8 cellular contexts compared by ENCODE assay signal in the genomic region with DNA sequence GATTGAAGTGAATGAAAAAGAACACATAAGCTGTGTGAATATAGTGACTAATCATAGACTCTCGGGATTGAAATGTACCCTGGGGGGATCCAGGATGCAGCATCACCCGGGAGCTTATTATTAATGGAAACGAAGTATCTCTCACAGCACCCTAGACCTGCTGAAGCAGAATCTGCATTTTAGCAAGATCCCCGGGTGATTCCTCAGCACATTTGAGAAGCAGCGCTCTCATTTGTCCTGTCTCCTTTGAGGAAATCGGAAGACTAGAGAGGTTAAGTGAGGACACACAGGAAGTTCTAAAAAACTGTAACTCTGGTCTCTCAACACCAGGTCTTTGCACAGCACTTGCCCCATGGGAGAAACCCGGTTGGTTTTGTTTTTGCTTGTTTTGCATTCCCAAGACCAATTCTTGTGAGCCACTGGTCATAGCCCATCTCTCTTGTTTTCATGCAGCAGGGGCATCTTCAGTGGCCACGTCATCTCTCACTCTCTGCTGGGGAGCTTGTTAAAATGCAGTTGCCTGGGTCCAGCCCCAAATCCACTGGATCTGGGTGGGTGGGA. TPM values are rescaled to one million over a fixed set of nuclear protein-coding genes. Genes with fewer than 3 reads are reported as not detected.
DNase-seq lines count a peak whose midpoint lies in the region; ATAC-seq and TF ChIP-seq lines count a peak whose summit lies in the region.

No MANE protein-coding gene starts in this region.

- no peak overlapping the region for H2BK12ac ChIP-seq in trophoblast cell (ENCODE audit: low read length)

- H3K27me3 ChIP-seq in trophoblast cell (ENCODE audit: insufficient read depth, low read length) (no peaks in the 10 kb centered on the region), MG63 (no peaks in the 10 kb centered on the region)

- no peak overlapping the region for H2AK5ac ChIP-seq in trophoblast cell (ENCODE audit: low read length)

- peaks cover 18 to 21% of the 10 kb centered on the region in 2 experiments for H3K4me1 ChIP-seq in trophoblast cell (ENCODE audit: control insufficient read depth in 1 of 2, insufficient read depth in 2 of 2, low read length in 2 of 2)

- ATAC-seq in GM21825 (IDR thresholded peaks at IDR 0.05; ENCODE audit: unreplicated experiment), result peak; percentile 83

- H3K36me3 ChIP-seq in trophoblast cell (ENCODE audit: control insufficient read depth in 1 of 2, insufficient read depth in 2 of 2, low read length in 2 of 2), result no peaks in the 10 kb centered on the region
- peaks cover 5% of the 10 kb centered on the region for H3K36me3 ChIP-seq in MG63

- H3K79me2 ChIP-seq in trophoblast cell (ENCODE audit: control insufficient read depth, insufficient read depth, low read length, poor library complexity), result no peaks in the 10 kb centered on the region

- H3K4me3 ChIP-seq in cardiac fibroblast (replicated peaks in 1 of 2; ENCODE audit: low read depth in 2 of 2, low read length in 2 of 2) (peak overlapping the region in 1 of 2 donors; percentile 14), trophoblast cell (ENCODE audit: low read depth, low read length) (no peak overlapping the region), MG63 (no peak overlapping the region)

- H4K8ac ChIP-seq in trophoblast cell (ENCODE audit: low read depth, low read length), result no peak overlapping the region

- no peak overlapping the region for H4K12ac ChIP-seq in trophoblast cell (ENCODE audit: low read depth, low read length)

- no peak overlapping the region for H3K4ac ChIP-seq in trophoblast cell (ENCODE audit: low read depth, low read length)

- no peak overlapping the region for H3K23ac ChIP-seq in trophoblast cell (ENCODE audit: low read length)

- H3K4me2 ChIP-seq in trophoblast cell (ENCODE audit: low read length), result no peak overlapping the region

- DNase-seq in NCI-H2171 treated with DMSO at 0.1 percent for 48 hours (lab: John Stamatoyannopoulos, UW), result peak; percentile 13
- DNase-seq in NCI-H2171 (lab: John Stamatoyannopoulos, UW), result no peak
- DNase-seq in M059J (ENCODE audit: low read depth), result peak; percentile 64
- DNase-seq in cardiac fibroblast (ENCODE audit: low read depth in 2 of 2), result peak; percentile 81 to 90
- peak; percentile 47 to 76 for DNase-seq in trophoblast cell
- DNase-seq in NCI-H1105 (lab: John Stamatoyannopoulos, UW), result no peak
- no peak for DNase-seq in MG63

- H2BK5ac ChIP-seq in trophoblast cell (ENCODE audit: low read depth, low read length, poor library complexity), result no peak overlapping the region

- H4K91ac ChIP-seq in trophoblast cell (ENCODE audit: low read depth, low read length), result no peak overlapping the region

- no peak overlapping the region for H2AFZ ChIP-seq in trophoblast cell (ENCODE audit: insufficient read depth, low read length, poor library complexity)

- no peak overlapping the region for H3K18ac ChIP-seq in trophoblast cell (ENCODE audit: low read length)

- no peak overlapping the region for H2BK120ac ChIP-seq in trophoblast cell (ENCODE audit: insufficient read depth, low read length, poor library complexity)

- H3K79me1 ChIP-seq in trophoblast cell (ENCODE audit: low read length), result peaks cover 7% of the 10 kb centered on the region

- no peak for TF ChIP-seq CTCF in cardiac fibroblast (IDR thresholded peaks at IDR 0.05; ENCODE audit: low read depth, low read length)

- H3K27ac ChIP-seq in trophoblast cell (ENCODE audit: low read depth, low read length), result no peak overlapping the region

- H3K9ac ChIP-seq in trophoblast cell (ENCODE audit: low read length), result no peak overlapping the region

- WGBS in trophoblast cell (ENCODE audit: extremely low coverage, insufficient coverage, insufficient read length), result no CpG with 5 or more reads among the region's 8 CpGs

- H3K9me3 ChIP-seq in trophoblast cell (ENCODE audit: insufficient read depth, low read depth, low read length) (no peaks in the 10 kb centered on the region), MG63 (no peaks in the 10 kb centered on the region)

- no peak overlapping the region for H3K14ac ChIP-seq in trophoblast cell (ENCODE audit: low read length)

RNA-seq across cellular contexts. Expression of a gene that starts 30.2 kb away (rescaled TPM):
- 3.9 and 11.0 TPM in 2 replicates for total RNA-seq in M059J (2014; rRNA removed; shearing (Covaris generic))
- polyA plus RNA-seq in trophoblast cell (2013), result 27.6 and 29.8 TPM in 2 replicates
- 7.0 and 9.1 TPM in 2 replicates for total RNA-seq in MG63 (2014; rRNA removed; shearing (Covaris generic); ENCODE audit: low replicate concordance)

Comparison
In these comparisons a context has a peak if more than half of its experiments do, and no peak if none do; other contexts are left out.
1. DNase-seq: peak in NCI-H2171 treated with DMSO at 0.1 percent for 48 hours (single experiment), M059J (single experiment), cardiac fibroblast (2 of 2) and trophoblast cell (2 of 2); none in NCI-H2171 (single experiment), NCI-H1105 (single experiment) and MG63 (single experiment).